In genomic region chr5:125699860-125700259, GRCh38 we compare ENCODE assay signal across 18 cellular contexts.
A peak's percentile ranks its signal among the peaks of the same experiment; 100 is the strongest.
DNase-seq lines count a peak whose midpoint lies in the region; ATAC-seq, FAIRE-seq and TF ChIP-seq lines count a peak whose summit lies in the region.
"Had no signal": no experiment of that assay in that cellular context is flagged by ENCODE, and none has a peak within 500 bp of the region (broad histone marks: within the 10 kb centered on the region; RNA-seq: fewer than 3 reads in every experiment).

No MANE protein-coding gene starts in this region.

- WGBS in pancreas, 2 donors: 6 to 13% methylated on average over 2 of the region's 2 CpGs

- peak overlapping the region in 2 of 4 donors; percentile 50 to 71 for H3K27ac ChIP-seq in pancreas
- H3K27ac ChIP-seq: BLaER1 treated with 17β-estradiol and CSF1 and Interleukin-3, amounts not matched to agents 10 nM and 100 nM; ovary; RWPE1 had no signal

- H3K36me3 ChIP-seq in pancreas: no peaks in the 10 kb centered on the region
- H3K36me3 ChIP-seq: BLaER1 treated with 17β-estradiol and CSF1 and Interleukin-3, amounts not matched to agents 10 nM and 100 nM; ovary had no signal

- H3K9me3 ChIP-seq in pancreas: no peaks in the 10 kb centered on the region
- H3K9me3 ChIP-seq: ovary had no signal

- TF ChIP-seq CTCF in pancreas (IDR thresholded peaks at IDR 0.05): no peak

- peak in 3 of 4 donors; percentile 40 to 59 (median 52) for ATAC-seq in pancreas
- ATAC-seq in HG03565 (IDR thresholded peaks at IDR 0.05; ENCODE audit: unreplicated experiment): no peak
- no peak for ATAC-seq in HG03460 (IDR thresholded peaks at IDR 0.05; ENCODE audit: unreplicated experiment)
- ATAC-seq: activated CD4-positive, alpha-beta T cell treated with anti-CD3 and anti-CD28 coated beads for 36 hours had no signal

- H3K27me3 ChIP-seq in pancreas: no peaks in the 10 kb centered on the region
- H3K27me3 ChIP-seq: BLaER1 treated with 17β-estradiol and CSF1 and Interleukin-3, amounts not matched to agents 10 nM and 100 nM; ovary had no signal

- H3K4me1 ChIP-seq in pancreas: peaks cover 20 to 22% (median 21%) of the 10 kb centered on the region in 3 donors
- H3K4me1 ChIP-seq: BLaER1 treated with 17β-estradiol and CSF1 and Interleukin-3, amounts not matched to agents 10 nM and 100 nM had no signal

- H3K4me3 ChIP-seq in pancreas: peak overlapping the region in 1 of 4 donors; percentile 19
- H3K4me3 ChIP-seq: BLaER1 treated with 17β-estradiol and CSF1 and Interleukin-3, amounts not matched to agents 10 nM and 100 nM; ovary had no signal

- intact Hi-C loops in pancreas (cut with DNase I): no loop called here

- FAIRE-seq in endometrium (lab: Jason Lieb, UNC) (peak; percentile 39), pancreas (lab: Jason Lieb, UNC) (no peak)

- peak; percentile 59 for DNase-seq in DMS79 treated with DMSO at 0.1 percent for 48 hours (lab: John Stamatoyannopoulos, UW)
- DNase-seq in NCI-H69 (lab: John Stamatoyannopoulos, UW): peak; percentile 75
- no peak for DNase-seq in pancreas
- DNase-seq in NCI-H524 treated with DMSO at 0.1 percent for 48 hours (lab: John Stamatoyannopoulos, UW): no peak
- DNase-seq in hippocampal formation (lab: John Stamatoyannopoulos, UW): no peak
- DNase-seq: activated CD4-positive, alpha-beta T cell treated with anti-CD3 and anti-CD28 coated beads for 36 hours; activated naive CD8-positive, alpha-beta T cell treated with anti-CD3 and anti-CD28 coated beads, Interleukin-2, amount 10 ng/mL, durations not matched to agents 7 days and 5 days; activated T-cell treated with anti-CD3 and anti-CD28 coated beads for 4 hours; caudate nucleus; DND-41; GOT3; NCI-H446; ovary had no signal

Comparison
In these comparisons a context has a peak if more than half of its experiments do, and no peak if none do; other contexts are left out.
1. DNase-seq: peak in DMS79 treated with DMSO at 0.1 percent for 48 hours (single experiment) and NCI-H69 (single experiment); none in pancreas (0 of 6), NCI-H524 treated with DMSO at 0.1 percent for 48 hours (single experiment) and hippocampal formation (0 of 2).
2. ATAC-seq: peak in pancreas (3 of 4); none in HG03565 (single experiment) and HG03460 (single experiment).